23 cellular contexts compared by ENCODE assay signal in the genomic region with DNA sequence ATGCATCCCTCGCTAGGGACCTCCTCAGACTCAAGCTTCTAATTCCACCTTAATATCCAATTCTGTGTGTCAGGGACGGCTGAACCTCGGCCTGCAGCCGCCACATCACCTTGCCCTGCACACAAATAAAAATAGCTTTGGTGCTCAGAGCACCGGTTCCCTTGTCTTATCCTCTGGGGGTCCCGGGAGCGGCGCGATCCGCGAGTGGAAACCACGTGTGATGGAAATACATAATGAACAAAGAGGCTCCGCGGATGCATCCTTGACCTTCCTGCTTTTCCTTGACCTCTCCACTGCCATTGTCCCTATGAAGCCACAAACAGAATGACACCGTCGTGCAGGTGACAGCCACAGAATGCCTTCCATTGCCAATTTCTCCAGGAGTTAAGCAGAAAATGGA.
"Had no signal": no experiment of that assay in that cellular context is flagged by ENCODE, and none has a peak within 500 bp of the region (broad histone marks: within the 10 kb centered on the region; RNA-seq: fewer than 3 reads in every experiment).

No MANE protein-coding gene starts in this region.

- DNase-seq: IMR-90, Karpas-422, KG1, MG63, NCI-H1092, NCI-H1105 treated with DMSO at 0.1 percent for 48 hours, NCI-H1417 treated with DMSO at 0.1 percent for 48 hours, NCI-H146, NCI-H1694 treated with DMSO at 0.1 percent for 48 hours, NCI-H1930, NCI-H2081, NCI-H2107, NCI-H2227 treated with DMSO at 0.1 percent for 48 hours, NCI-H524, NCI-H526 treated with DMSO at 0.1 percent for 48 hours, NCI-H82, PC-3, SHP77, SK-N-SH, SW 1271 had no signal

- H3K9ac ChIP-seq: SK-N-SH had no signal

- H3K27me3 ChIP-seq: MG63 had no signal

- H3K36me3 ChIP-seq: MG63 had no signal

- H3K4me3 ChIP-seq: MG63 had no signal

- H3K9me3 ChIP-seq: MG63, SK-N-SH had no signal

- H3K4me2 ChIP-seq: SK-N-SH had no signal

- H3K27ac ChIP-seq: RWPE1 had no signal

- ATAC-seq: HepG2, Panc1, PC-3 had no signal
